In genomic region chr4:61224573-61224972, GRCh38 we compare ENCODE assay signal across 35 cellular contexts. TPM values are rescaled to one million over a fixed set of nuclear protein-coding genes. Genes with fewer than 3 reads are reported as not detected.
"Had no signal": no experiment of that assay in that cellular context is flagged by ENCODE, and none has a peak within 500 bp of the region (broad histone marks: within the 10 kb centered on the region; RNA-seq: fewer than 3 reads in every experiment).

No MANE protein-coding gene starts in this region.

- H3K4me3 Mint-ChIP-seq: activated B cell treated with CpG ODN at 0.5 μM for 24 hours; activated CD4-positive, alpha-beta memory T cell treated with anti-CD3 and anti-CD28 coated beads for 36 hours; activated CD4-positive, alpha-beta T cell treated with anti-CD3 and anti-CD28 coated beads, Interleukin-2, amount 10 ng/mL, durations not matched to agents 24 days and 14 days; activated CD8-positive, alpha-beta T cell treated with anti-CD3 and anti-CD28 coated beads for 36 hours; activated naive CD4-positive, alpha-beta T cell treated with anti-CD3 and anti-CD28 coated beads, Interleukin-2, amount 10 ng/mL, durations not matched to agents 7 days and 5 days; activated naive CD4-positive, alpha-beta T cell treated with anti-CD3 and anti-CD28 coated beads, Interleukin-2, amount 50 U/mL, for 24 hours; activated naive CD8-positive, alpha-beta T cell; activated naive CD8-positive, alpha-beta T cell treated with anti-CD3 and anti-CD28 coated beads, Interleukin-2, amount 10 ng/mL, durations not matched to agents 7 days and 5 days; activated naive CD8-positive, alpha-beta T cell treated with anti-CD3 and anti-CD28 coated beads, Interleukin-2, amount 50 U/mL, for 24 hours; activated T-cell treated with anti-CD3 and anti-CD28 coated beads, Interleukin-2, amount 50 U/mL, for 4 hours; activated T-cell treated with anti-CD3 and anti-CD28 coated beads, Interleukin-2, amount 50 U/mL, for 72 hours; activated T-helper 1 cell treated with anti-CD3 and anti-CD28 coated beads, Interleukin-12 subunit alpha, Interleukin-12 subunit beta, Interleukin-2, Interleukin-4 antibody, amounts not matched to agents 30 ng/mL and 10 ng/mL and 1 ng/mL, durations not matched to agents 14 hours and 24 hours and 36 hours; brain; central memory CD8-positive, alpha-beta T cell; T-helper 1 cell treated with Interleukin-12 subunit alpha and Interleukin-12 subunit beta and Interleukin-4 antibody, amounts not matched to agents 30 μg/mL and 1 μg/mL, for 36 hours; T-helper 2 cell treated with Interferon-gamma antibody and Interleukin-4, amounts not matched to agents 5 μg/mL and 100 μg/mL, for 36 hours had no signal

- H3K36me3 ChIP-seq: ascending aorta, cardiac muscle cell had no signal

- H3K9me3 Mint-ChIP-seq: activated CD4-positive, alpha-beta T cell treated with anti-CD3 and anti-CD28 coated beads, Interleukin-2, amount 10 ng/mL, durations not matched to agents 24 days and 14 days; activated naive CD4-positive, alpha-beta T cell treated with anti-CD3 and anti-CD28 coated beads, Interleukin-2, amount 10 ng/mL, durations not matched to agents 7 days and 5 days; activated T-helper 1 cell treated with anti-CD3 and anti-CD28 coated beads, Interleukin-12 subunit alpha, Interleukin-12 subunit beta, Interleukin-2, Interleukin-4 antibody, amounts not matched to agents 30 ng/mL and 10 ng/mL and 1 ng/mL, durations not matched to agents 14 hours and 24 hours and 36 hours; brain; T-helper 1 cell treated with Interleukin-12 subunit alpha and Interleukin-12 subunit beta and Interleukin-4 antibody, amounts not matched to agents 30 μg/mL and 1 μg/mL, for 36 hours; T-helper 2 cell treated with Interferon-gamma antibody and Interleukin-4, amounts not matched to agents 5 μg/mL and 100 μg/mL, for 36 hours had no signal

- H3K27me3 ChIP-seq: ascending aorta, cardiac muscle cell had no signal

- ATAC-seq: activated CD8-positive, alpha-beta T cell treated with anti-CD3 and anti-CD28 coated beads for 36 hours; activated naive CD8-positive, alpha-beta T cell treated with anti-CD3 and anti-CD28 coated beads, Interleukin-2, amount 50 U/mL, for 24 hours; activated T-cell treated with anti-CD3 and anti-CD28 coated beads, Interleukin-2, amount 50 U/mL, for 4 hours; activated T-cell treated with anti-CD3 and anti-CD28 coated beads, Interleukin-2, amount 50 U/mL, for 72 hours had no signal

- H3K4me1 Mint-ChIP-seq: activated B cell treated with CpG ODN at 0.5 μM for 24 hours; activated CD4-positive, alpha-beta T cell treated with anti-CD3 and anti-CD28 coated beads, Interleukin-2, amount 10 ng/mL, durations not matched to agents 24 days and 14 days; activated naive CD4-positive, alpha-beta T cell treated with anti-CD3 and anti-CD28 coated beads, Interleukin-2, amount 10 ng/mL, durations not matched to agents 7 days and 5 days; activated naive CD4-positive, alpha-beta T cell treated with anti-CD3 and anti-CD28 coated beads, Interleukin-2, amount 50 U/mL, for 24 hours; activated naive CD8-positive, alpha-beta T cell treated with anti-CD3 and anti-CD28 coated beads, Interleukin-2, amount 10 ng/mL, durations not matched to agents 7 days and 5 days; activated naive CD8-positive, alpha-beta T cell treated with anti-CD3 and anti-CD28 coated beads, Interleukin-2, amount 50 U/mL, for 24 hours; central memory CD8-positive, alpha-beta T cell had no signal

- H3K9me3 ChIP-seq: ascending aorta had no signal

- H3K36me3 Mint-ChIP-seq: activated CD4-positive, alpha-beta memory T cell treated with anti-CD3 and anti-CD28 coated beads for 36 hours; activated naive CD4-positive, alpha-beta T cell treated with anti-CD3 and anti-CD28 coated beads, Interleukin-2, amount 10 ng/mL, durations not matched to agents 7 days and 5 days; activated naive CD4-positive, alpha-beta T cell treated with anti-CD3 and anti-CD28 coated beads, Interleukin-2, amount 50 U/mL, for 24 hours; activated naive CD8-positive, alpha-beta T cell; activated naive CD8-positive, alpha-beta T cell treated with anti-CD3 and anti-CD28 coated beads, Interleukin-2, amount 10 ng/mL, durations not matched to agents 7 days and 5 days had no signal

- H3K27me3 Mint-ChIP-seq: activated B cell treated with CpG ODN at 0.5 μM for 24 hours; activated CD4-positive, alpha-beta memory T cell treated with anti-CD3 and anti-CD28 coated beads for 36 hours; activated CD4-positive, alpha-beta T cell treated with anti-CD3 and anti-CD28 coated beads, Interleukin-2, amount 10 ng/mL, durations not matched to agents 24 days and 14 days; activated CD8-positive, alpha-beta T cell treated with anti-CD3 and anti-CD28 coated beads for 36 hours; activated naive CD4-positive, alpha-beta T cell treated with anti-CD3 and anti-CD28 coated beads, Interleukin-2, amount 10 ng/mL, durations not matched to agents 7 days and 5 days; activated naive CD4-positive, alpha-beta T cell treated with anti-CD3 and anti-CD28 coated beads, Interleukin-2, amount 50 U/mL, for 24 hours; activated naive CD8-positive, alpha-beta T cell; activated naive CD8-positive, alpha-beta T cell treated with anti-CD3 and anti-CD28 coated beads, Interleukin-2, amount 10 ng/mL, durations not matched to agents 7 days and 5 days; activated naive CD8-positive, alpha-beta T cell treated with anti-CD3 and anti-CD28 coated beads, Interleukin-2, amount 50 U/mL, for 24 hours; brain; central memory CD8-positive, alpha-beta T cell had no signal

- H3K27ac Mint-ChIP-seq: activated B cell treated with CpG ODN at 0.5 μM for 24 hours; activated CD4-positive, alpha-beta memory T cell treated with anti-CD3 and anti-CD28 coated beads for 36 hours; activated CD4-positive, alpha-beta T cell treated with anti-CD3 and anti-CD28 coated beads, Interleukin-2, amount 10 ng/mL, durations not matched to agents 24 days and 14 days; activated CD8-positive, alpha-beta T cell treated with anti-CD3 and anti-CD28 coated beads for 36 hours; activated naive CD4-positive, alpha-beta T cell treated with anti-CD3 and anti-CD28 coated beads, Interleukin-2, amount 10 ng/mL, durations not matched to agents 7 days and 5 days; activated naive CD4-positive, alpha-beta T cell treated with anti-CD3 and anti-CD28 coated beads, Interleukin-2, amount 50 U/mL, for 24 hours; activated naive CD8-positive, alpha-beta T cell; activated naive CD8-positive, alpha-beta T cell treated with anti-CD3 and anti-CD28 coated beads, Interleukin-2, amount 10 ng/mL, durations not matched to agents 7 days and 5 days; activated naive CD8-positive, alpha-beta T cell treated with anti-CD3 and anti-CD28 coated beads, Interleukin-2, amount 50 U/mL, for 24 hours; activated T-cell treated with anti-CD3 and anti-CD28 coated beads, Interleukin-2, amount 50 U/mL, for 72 hours; activated T-helper 1 cell treated with anti-CD3 and anti-CD28 coated beads, Interleukin-12 subunit alpha, Interleukin-12 subunit beta, Interleukin-2, Interleukin-4 antibody, amounts not matched to agents 30 ng/mL and 10 ng/mL and 1 ng/mL, durations not matched to agents 14 hours and 24 hours and 36 hours; activated T-helper 2 cell treated with anti-CD3 and anti-CD28 coated beads, Interferon-gamma antibody, Interleukin-2, Interleukin-4, amounts not matched to agents 10 μg/mL and 5 μg/mL and 100 μg/mL, durations not matched to agents 14 hours and 24 hours and 36 hours; brain; T-helper 1 cell treated with Interleukin-12 subunit alpha and Interleukin-12 subunit beta and Interleukin-4 antibody, amounts not matched to agents 30 μg/mL and 1 μg/mL, for 36 hours; T-helper 2 cell treated with Interferon-gamma antibody and Interleukin-4, amounts not matched to agents 5 μg/mL and 100 μg/mL, for 36 hours had no signal

- DNase-seq: activated B cell treated with CpG ODN at 0.5 μM for 24 hours; activated CD4-positive, alpha-beta memory T cell treated with anti-CD3 and anti-CD28 coated beads for 36 hours; activated CD4-positive, alpha-beta T cell treated with anti-CD3 and anti-CD28 coated beads for 4 hours; activated CD4-positive, alpha-beta T cell treated with anti-CD3 and anti-CD28 coated beads, Interleukin-2, amount 10 ng/mL, durations not matched to agents 24 days and 14 days; activated CD4-positive, alpha-beta T cell treated with anti-CD3 and anti-CD28 coated beads, Interleukin-2, amount 50 U/mL, for 1 hour; activated CD4-positive, alpha-beta T cell treated with anti-CD3 and anti-CD28 coated beads, Interleukin-2, amount 50 U/mL, for 4 hours; activated CD4-positive, CD25-positive, alpha-beta regulatory T cell treated with anti-CD3 and anti-CD28 coated beads, Interleukin-2, amount 50 U/mL, for 72 hours; activated CD8-positive, alpha-beta memory T cell treated with anti-CD3 and anti-CD28 coated beads, Interleukin-2, amount 50 U/mL, for 4 hours; activated CD8-positive, alpha-beta T cell treated with anti-CD3 and anti-CD28 coated beads for 36 hours; activated effector memory CD4-positive, alpha-beta T cell treated with Interleukin-2 at 50 U/mL for 16 hours; activated gamma-delta T cell; activated naive CD4-positive, alpha-beta T cell treated with anti-CD3 and anti-CD28 coated beads, Interleukin-2, amount 10 ng/mL, durations not matched to agents 7 days and 5 days; activated naive CD4-positive, alpha-beta T cell treated with Interleukin-2 at 50 U/mL for 16 hours; activated naive CD8-positive, alpha-beta T cell treated with anti-CD3 and anti-CD28 coated beads, Interleukin-2, amount 10 ng/mL, durations not matched to agents 7 days and 5 days; activated naive CD8-positive, alpha-beta T cell treated with anti-CD3 and anti-CD28 coated beads, Interleukin-2, amount 50 U/mL, for 24 hours; activated T-cell treated with anti-CD3 and anti-CD28 coated beads for 4 hours; activated T-cell treated with anti-CD3 and anti-CD28 coated beads, Interleukin-2, amount 50 U/mL, for 1 hour; activated T-cell treated with anti-CD3 and anti-CD28 coated beads, Interleukin-2, amount 50 U/mL, for 4 hours; activated T-cell treated with anti-CD3 and anti-CD28 coated beads, Interleukin-2, amount 50 U/mL, for 72 hours; anterior cingulate cortex; cerebellar nuclear complex; T-helper 2 cell; T-helper 9 cell had no signal

- H3K27ac ChIP-seq: ascending aorta, cardiac muscle cell, VCaP had no signal

- H3K4me3 ChIP-seq: ascending aorta, cardiac muscle cell had no signal

RNA-seq across cellular contexts. Expression of gene ADGRL3, which starts 24.4 kb away (rescaled TPM):
- total RNA-seq: activated B cell treated with CpG ODN at 0.5 μM for 24 hours; activated CD4-positive, alpha-beta memory T cell treated with anti-CD3 and anti-CD28 coated beads for 36 hours; activated CD4-positive, alpha-beta T cell treated with anti-CD3 and anti-CD28 coated beads, Interleukin-2, amount 10 ng/mL, durations not matched to agents 24 days and 14 days; activated CD8-positive, alpha-beta memory T cell treated with anti-CD3 and anti-CD28 coated beads for 36 hours; activated CD8-positive, alpha-beta T cell treated with anti-CD3 and anti-CD28 coated beads for 36 hours; activated naive CD8-positive, alpha-beta T cell treated with anti-CD3 and anti-CD28 coated beads, Interleukin-2, amount 10 ng/mL, durations not matched to agents 7 days and 5 days; activated T-cell treated with anti-CD3 and anti-CD28 coated beads, Interleukin-2, amount 50 U/mL, for 4 hours; activated T-cell treated with anti-CD3 and anti-CD28 coated beads, Interleukin-2, amount 50 U/mL, for 72 hours; activated T-helper 1 cell treated with anti-CD3 and anti-CD28 coated beads, Interleukin-12 subunit alpha, Interleukin-12 subunit beta, Interleukin-2, Interleukin-4 antibody, amounts not matched to agents 30 ng/mL and 10 ng/mL and 1 ng/mL, durations not matched to agents 14 hours and 24 hours and 36 hours; activated T-helper 2 cell treated with anti-CD3 and anti-CD28 coated beads, Interferon-gamma antibody, Interleukin-2, Interleukin-4, amounts not matched to agents 10 μg/mL and 5 μg/mL and 100 μg/mL, durations not matched to agents 14 hours and 24 hours and 36 hours had no signal
